ENCODE assay signal across 8 cellular contexts in the genomic region with DNA sequence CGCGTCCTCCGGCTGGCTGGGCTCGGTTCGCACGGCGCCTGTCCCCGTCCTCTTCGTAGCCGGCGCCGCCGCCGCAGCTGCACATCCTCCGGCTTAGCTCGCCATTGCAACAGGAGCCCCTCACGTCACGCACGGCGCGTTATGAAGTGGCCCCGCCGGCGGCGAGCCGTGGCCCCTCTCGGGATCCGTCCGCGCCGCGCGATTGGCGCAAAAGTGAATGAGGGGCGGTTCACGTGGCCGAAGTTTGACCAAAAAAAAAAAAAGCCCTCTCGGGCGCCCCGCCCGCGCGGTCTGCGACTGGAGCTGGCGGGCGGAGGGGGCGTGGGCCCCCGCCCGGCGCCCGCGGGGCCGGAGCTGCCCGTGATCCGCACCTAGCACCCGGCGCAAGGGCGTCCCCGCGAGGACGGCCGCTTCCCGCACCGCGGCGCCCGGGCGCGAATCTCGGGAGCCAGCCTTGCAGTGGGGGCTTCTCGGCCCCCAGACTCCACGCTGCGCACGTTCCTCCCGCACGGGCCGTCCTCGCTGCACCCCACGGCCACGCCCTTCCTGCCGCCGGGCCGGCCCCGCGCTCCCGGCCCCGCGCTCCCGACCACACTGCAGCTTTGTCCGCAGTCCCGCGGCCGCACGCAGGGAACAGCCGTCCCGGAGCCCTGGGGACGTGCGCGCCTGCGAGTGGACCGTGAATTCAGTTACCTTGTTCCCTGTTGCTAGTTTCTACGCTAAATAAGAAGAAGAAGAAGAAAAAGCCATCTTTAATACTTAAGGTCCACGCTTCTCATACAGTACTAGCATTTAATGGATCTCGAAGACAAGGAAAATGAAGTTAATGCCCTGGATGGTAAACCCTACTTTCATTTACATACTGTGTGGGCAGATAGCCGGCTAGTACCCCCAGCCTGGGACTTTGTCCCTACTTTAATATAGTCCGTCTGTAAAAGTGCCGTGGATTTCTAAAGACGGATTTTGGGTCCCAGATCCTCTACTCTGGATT. TPM values are rescaled to one million over a fixed set of nuclear protein-coding genes. Genes with fewer than 3 reads are reported as not detected.
DNase-seq lines count a peak whose midpoint lies in the region; ATAC-seq, FAIRE-seq and TF ChIP-seq lines count a peak whose summit lies in the region.

A gene with protein sequence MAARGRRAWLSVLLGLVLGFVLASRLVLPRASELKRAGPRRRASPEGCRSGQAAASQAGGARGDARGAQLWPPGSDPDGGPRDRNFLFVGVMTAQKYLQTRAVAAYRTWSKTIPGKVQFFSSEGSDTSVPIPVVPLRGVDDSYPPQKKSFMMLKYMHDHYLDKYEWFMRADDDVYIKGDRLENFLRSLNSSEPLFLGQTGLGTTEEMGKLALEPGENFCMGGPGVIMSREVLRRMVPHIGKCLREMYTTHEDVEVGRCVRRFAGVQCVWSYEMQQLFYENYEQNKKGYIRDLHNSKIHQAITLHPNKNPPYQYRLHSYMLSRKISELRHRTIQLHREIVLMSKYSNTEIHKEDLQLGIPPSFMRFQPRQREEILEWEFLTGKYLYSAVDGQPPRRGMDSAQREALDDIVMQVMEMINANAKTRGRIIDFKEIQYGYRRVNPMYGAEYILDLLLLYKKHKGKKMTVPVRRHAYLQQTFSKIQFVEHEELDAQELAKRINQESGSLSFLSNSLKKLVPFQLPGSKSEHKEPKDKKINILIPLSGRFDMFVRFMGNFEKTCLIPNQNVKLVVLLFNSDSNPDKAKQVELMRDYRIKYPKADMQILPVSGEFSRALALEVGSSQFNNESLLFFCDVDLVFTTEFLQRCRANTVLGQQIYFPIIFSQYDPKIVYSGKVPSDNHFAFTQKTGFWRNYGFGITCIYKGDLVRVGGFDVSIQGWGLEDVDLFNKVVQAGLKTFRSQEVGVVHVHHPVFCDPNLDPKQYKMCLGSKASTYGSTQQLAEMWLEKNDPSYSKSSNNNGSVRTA (minus strand): TSS at position 219 of the 991 bp plus-strand sequence. CDS start 592 bp downstream, outside the sequence.

- H3K36me3 ChIP-seq in bronchial epithelial cell (ENCODE audit: control insufficient read depth, insufficient read depth, low read length), result peaks cover 2% of the 10 kb centered on the region
- peaks cover 0 to 4% (median 0%) of the 10 kb centered on the region in 6 donors for H3K36me3 ChIP-seq in spleen

- H3K9me3 Mint-ChIP-seq in WTC11, result no peaks in the 10 kb centered on the region

- H3K36me3 Mint-ChIP-seq in WTC11, result peaks cover 14% of the 10 kb centered on the region; the same call in 1 of the 2 replicates

- H3K27me3 ChIP-seq in bronchial epithelial cell (ENCODE audit: control insufficient read depth, insufficient read depth, low read length) (no peaks in the 10 kb centered on the region), spleen (replicated peaks in 1 of 7) (no peaks in the 10 kb centered on the region)

- FAIRE-seq in bronchial epithelial cell (lab: Jason Lieb, UNC), result no peak

- peak within 1 kb of the TSS; percentile 85 for H3K27ac ChIP-seq in 22Rv1
- peak within 1 kb of the TSS; percentile 74 to 96 (median 92) for H3K27ac ChIP-seq in spleen

- H3K27me3 Mint-ChIP-seq in WTC11 (ENCODE audit: low read depth), result no peaks in the 10 kb centered on the region

- H3K4me1 Mint-ChIP-seq in WTC11, result peaks cover 67% of the 10 kb centered on the region

- H3K4me1 ChIP-seq in spleen, result peaks cover 21 to 81% (median 62%) of the 10 kb centered on the region in 6 donors

- peak; percentile 78 for ATAC-seq in GM18511 (IDR thresholded peaks at IDR 0.05; ENCODE audit: unreplicated experiment)
- peak; percentile 61 for ATAC-seq in HG03025 (IDR thresholded peaks at IDR 0.05; ENCODE audit: low FRiP score, unreplicated experiment)
- ATAC-seq in WTC11, result peak; percentile 17

- POLR2A ChIA-PET in WTC11 (lab: Charles Lee), result interaction anchor here (0.6 to 1.0 kb wide), 4 partner anchors 131 to 241 kb away, joined by 3 to 4 read pairs (median 4); no protein-coding TSS in a partner anchor

- DNase-seq in NCI-H2171 treated with DMSO at 0.1 percent for 48 hours (lab: John Stamatoyannopoulos, UW) (peak; percentile 68), WTC11 (ENCODE audit: low spot score) (peak; percentile 56), bronchial epithelial cell (ENCODE audit: low read depth) (peak; percentile 74), inferior parietal cortex (ENCODE audit: extremely low spot score) (peak; percentile 92), spleen (peak; percentile 98)

- H3K4me3 Mint-ChIP-seq in WTC11, result peak within 1 kb of the TSS; percentile 91

- TF ChIP-seq POLR2A in spleen (IDR thresholded peaks at IDR 0.05), result peak in 2 of 3 donors; percentile 73 to 84

- TF ChIP-seq CTCF in 22Rv1 (IDR thresholded peaks at IDR 0.05) (peak; percentile 36), WTC11 (IDR thresholded peaks at IDR 0.05) (no peak), bronchial epithelial cell (IDR thresholded peaks at IDR 0.05; ENCODE audit: insufficient read depth, low read length, severe bottlenecking) (peak; percentile 19), spleen (IDR thresholded peaks at IDR 0.05 in 8 of 11, conservative IDR thresholded peaks at IDR 0.05 in 3 of 11) (peak in 5 of 11 experiments; percentile 24 to 38 (median 30))

- H3K9me3 ChIP-seq in spleen, result no peaks in the 10 kb centered on the region

- 1 to 2% (median 1%) methylated on average over 55 to 108 of the region's 108 CpGs for WGBS in spleen, 5 donors

- CTCF ChIA-PET in WTC11 (lab: Charles Lee), result interaction anchor here (0.6 to 8.1 kb wide), 10 partner anchors 15 to 241 kb away, joined by 3 to 128 read pairs (median 3); a partner anchor contains a TSS

- H3K4me3 ChIP-seq in bronchial epithelial cell (ENCODE audit: low read depth, low read length) (peak within 1 kb of the TSS; percentile 61), spleen (peak within 1 kb of the TSS; percentile 76 to 93 (median 82))

- H3K27ac Mint-ChIP-seq in WTC11, result peak within 1 kb of the TSS; percentile 63; the same call in 1 of the 2 replicates

- intact Hi-C loops in spleen (cut with DNase I; ENCODE audit: low total_unique reads), result loop anchor here (10.0 kb wide), 1 partner anchor 127 kb away; no protein-coding TSS in a partner anchor

TF ChIP-seq in WTC11, 78 proteins besides CTCF, POLR2A, EP300 and RAD21 (continues in another document):
- TF ChIP-seq ZBTB21 (CRISPR knock-in tag; IDR thresholded peaks at IDR 0.05; ENCODE audit: borderline replicate concordance) (no peak), ZNF263 (CRISPR knock-in tag; IDR thresholded peaks at IDR 0.05; ENCODE audit: low read depth) (no peak), ATF1 (CRISPR knock-in tag; IDR thresholded peaks at IDR 0.05) (no peak), PRRX2 (CRISPR knock-in tag; IDR thresholded peaks at IDR 0.05) (no peak), EMX1 (CRISPR knock-in tag; IDR thresholded peaks at IDR 0.05) (no peak), NFYB (CRISPR knock-in tag; conservative IDR thresholded peaks at IDR 0.05; ENCODE audit: low read depth) (peak; percentile 31; the same call in 1 of the 2 replicates), JUN (CRISPR knock-in tag; IDR thresholded peaks at IDR 0.05) (no peak), ESRRA (CRISPR knock-in tag; IDR thresholded peaks at IDR 0.05; ENCODE audit: borderline replicate concordance) (peak; percentile 12; the same call in 1 of the 2 replicates)
- TF ChIP-seq, protein P1, sequence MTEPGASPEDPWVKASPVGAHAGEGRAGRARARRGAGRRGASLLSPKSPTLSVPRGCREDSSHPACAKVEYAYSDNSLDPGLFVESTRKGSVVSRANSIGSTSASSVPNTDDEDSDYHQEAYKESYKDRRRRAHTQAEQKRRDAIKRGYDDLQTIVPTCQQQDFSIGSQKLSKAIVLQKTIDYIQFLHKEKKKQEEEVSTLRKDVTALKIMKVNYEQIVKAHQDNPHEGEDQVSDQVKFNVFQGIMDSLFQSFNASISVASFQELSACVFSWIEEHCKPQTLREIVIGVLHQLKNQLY (CRISPR knock-in tag; IDR thresholded peaks at IDR 0.05), result no peak
- TF ChIP-seq, protein P2, sequence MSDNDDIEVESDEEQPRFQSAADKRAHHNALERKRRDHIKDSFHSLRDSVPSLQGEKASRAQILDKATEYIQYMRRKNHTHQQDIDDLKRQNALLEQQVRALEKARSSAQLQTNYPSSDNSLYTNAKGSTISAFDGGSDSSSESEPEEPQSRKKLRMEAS (CRISPR knock-in tag; IDR thresholded peaks at IDR 0.05), result no peak
- TF ChIP-seq, protein P3, sequence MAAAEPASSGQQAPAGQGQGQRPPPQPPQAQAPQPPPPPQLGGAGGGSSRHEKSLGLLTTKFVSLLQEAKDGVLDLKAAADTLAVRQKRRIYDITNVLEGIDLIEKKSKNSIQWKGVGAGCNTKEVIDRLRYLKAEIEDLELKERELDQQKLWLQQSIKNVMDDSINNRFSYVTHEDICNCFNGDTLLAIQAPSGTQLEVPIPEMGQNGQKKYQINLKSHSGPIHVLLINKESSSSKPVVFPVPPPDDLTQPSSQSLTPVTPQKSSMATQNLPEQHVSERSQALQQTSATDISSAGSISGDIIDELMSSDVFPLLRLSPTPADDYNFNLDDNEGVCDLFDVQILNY (CRISPR knock-in tag; IDR thresholded peaks at IDR 0.05), result peak; percentile 50; the same call in 1 of the 2 replicates
- TF ChIP-seq, protein P4, sequence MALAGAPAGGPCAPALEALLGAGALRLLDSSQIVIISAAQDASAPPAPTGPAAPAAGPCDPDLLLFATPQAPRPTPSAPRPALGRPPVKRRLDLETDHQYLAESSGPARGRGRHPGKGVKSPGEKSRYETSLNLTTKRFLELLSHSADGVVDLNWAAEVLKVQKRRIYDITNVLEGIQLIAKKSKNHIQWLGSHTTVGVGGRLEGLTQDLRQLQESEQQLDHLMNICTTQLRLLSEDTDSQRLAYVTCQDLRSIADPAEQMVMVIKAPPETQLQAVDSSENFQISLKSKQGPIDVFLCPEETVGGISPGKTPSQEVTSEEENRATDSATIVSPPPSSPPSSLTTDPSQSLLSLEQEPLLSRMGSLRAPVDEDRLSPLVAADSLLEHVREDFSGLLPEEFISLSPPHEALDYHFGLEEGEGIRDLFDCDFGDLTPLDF (CRISPR knock-in tag; IDR thresholded peaks at IDR 0.05), result no peak

RNA-seq across cellular contexts. Expression of the gene that starts here (rescaled TPM):
- total RNA-seq in WTC11 (2021), result 56.3 to 59.1 TPM (median 57.4 TPM) in 3 replicates
- 18.7 and 21.6 TPM in 2 replicates for total RNA-seq in bronchial epithelial cell
- total RNA-seq in spleen, result 10 to 100 TPM; 50.2 to 99.5 (median 55.9) TPM
- polyA plus RNA-seq in spleen, result 1 to 10 TPM; 6.8 to 9.2 (median 8.3) TPM

Comparison
In these comparisons a context has a peak if more than half of its experiments do, and no peak if none do; other contexts are left out.
1. Peak in every context shown above with its lines: DNase-seq, ATAC-seq, H3K4me3 ChIP-seq and H3K27ac ChIP-seq.
2. ATAC-seq: peak in every context shown above with its lines; median percentile 78 in GM18511; 61 in HG03025; 17 in WTC11.